20 cellular contexts compared by ENCODE assay signal in genomic region chr9:92208693-92209524, GRCh38.
"Had no signal": no experiment of that assay in that cellular context is flagged by ENCODE, and none has a peak within 500 bp of the region (broad histone marks: within the 10 kb centered on the region; RNA-seq: fewer than 3 reads in every experiment).

No MANE protein-coding gene starts in this region.

- H3K27ac ChIP-seq: breast epithelium, coronary artery, left lung, neutrophil, pancreas, transverse colon, uterus, WERI-Rb-1 had no signal

- H3K4me3 ChIP-seq: breast epithelium, coronary artery, left lung, lung, pancreas, transverse colon, uterus had no signal

- H3K27me3 ChIP-seq: breast epithelium, left lung, neutrophil, pancreas, transverse colon, uterus had no signal

- H3K36me3 ChIP-seq: uterus had no signal

- DNase-seq: activated CD4-positive, alpha-beta T cell treated with anti-CD3 and anti-CD28 coated beads, Interleukin-2, amount 10 ng/mL, durations not matched to agents 7 days and 5 days; activated CD4-positive, CD25-positive, alpha-beta regulatory T cell treated with anti-CD3 and anti-CD28 coated beads, Interleukin-2, amount 50 U/mL, for 72 hours; activated CD8-positive, alpha-beta memory T cell treated with anti-CD3 and anti-CD28 coated beads, Interleukin-2, amount 10 ng/mL, durations not matched to agents 7 days and 5 days; activated CD8-positive, alpha-beta T cell treated with anti-CD3 and anti-CD28 coated beads for 36 hours; activated T-cell treated with anti-CD3 and anti-CD28 coated beads for 4 hours; amniotic stem cell; immature natural killer cell; left lung; midbrain; pancreas; right cardiac atrium; stimulated activated CD4-positive, alpha-beta T cell treated with anti-CD3 and anti-CD28 coated beads, Interleukin-12 subunit alpha, Interleukin-12 subunit beta, amount 100 ng/mL, for 4 hours; transverse colon; uterus; WERI-Rb-1 had no signal

- ATAC-seq: activated CD8-positive, alpha-beta memory T cell treated with anti-CD3 and anti-CD28 coated beads, Interleukin-2, amount 10 ng/mL, durations not matched to agents 7 days and 5 days; activated CD8-positive, alpha-beta T cell treated with anti-CD3 and anti-CD28 coated beads for 36 hours; left lung; natural killer cell treated with Interleukin-12 subunit alpha and Interleukin-12 subunit beta and Interleukin-15 and Interleukin-18, amount 100 ng/mL, for 72 hours; pancreas; right cardiac atrium had no signal

- H3K4me1 ChIP-seq: breast epithelium, left lung, pancreas, transverse colon, uterus had no signal
